ENCODE assay signal across 8 cellular contexts in genomic region chr10:25297466-25297865, GRCh38.
"Had no signal": no experiment of that assay in that cellular context is flagged by ENCODE, and none has a peak within 500 bp of the region (broad histone marks: within the 10 kb centered on the region; RNA-seq: fewer than 3 reads in every experiment).

No MANE protein-coding gene starts in this region.

- H3K4me3 ChIP-seq: GM23338 had no signal

- H3K4me3 Mint-ChIP-seq: GM23338, H9, IgD-negative memory B cell had no signal

- H3K9me3 Mint-ChIP-seq: GM23338, H9 had no signal

- FAIRE-seq: H1, H54, HepG2 had no signal

- H3K4me1 Mint-ChIP-seq: IgD-negative memory B cell had no signal

- ATAC-seq: GM23338, HepG2 had no signal

- H3K27ac Mint-ChIP-seq: GM23338, H9, IgD-negative memory B cell had no signal

- H3K4me2 ChIP-seq: GM23338 had no signal

- H3K36me3 Mint-ChIP-seq: IgD-negative memory B cell had no signal

- H3K27ac ChIP-seq: HL-60 had no signal

- DNase-seq: H9, HCEC 1CT had no signal

- H2AFZ ChIP-seq: GM23338 had no signal
